Comparison of ENCODE assay signal across 17 cellular contexts in the genomic region with DNA sequence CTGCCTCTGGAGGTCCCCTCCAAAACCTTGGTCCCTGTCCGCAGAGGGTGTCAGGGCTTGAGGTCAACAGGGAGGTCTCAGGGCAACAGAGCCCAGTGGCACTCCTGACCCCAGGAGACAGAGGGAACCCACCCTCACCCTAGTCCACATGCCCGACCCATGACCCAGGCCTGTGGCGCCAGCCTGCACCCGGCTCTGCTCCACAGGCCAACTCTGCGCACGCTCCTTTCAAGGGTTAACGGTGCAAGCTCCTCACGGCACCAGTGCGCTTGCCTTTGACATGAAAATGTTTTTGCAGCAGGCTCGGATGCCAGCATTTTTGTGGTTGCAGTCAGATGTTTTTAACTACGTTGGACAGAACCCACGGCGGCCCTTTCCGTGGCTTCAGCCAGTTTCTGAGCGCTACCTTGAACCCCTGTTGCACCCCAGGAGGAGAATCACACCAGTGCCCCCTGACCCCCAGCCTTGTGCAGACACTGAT.
DNase-seq lines count a peak whose midpoint lies in the region; ATAC-seq and TF ChIP-seq lines count a peak whose summit lies in the region.
"Had no signal": no experiment of that assay in that cellular context is flagged by ENCODE, and none has a peak within 500 bp of the region (broad histone marks: within the 10 kb centered on the region; RNA-seq: fewer than 3 reads in every experiment).

No MANE protein-coding gene starts in this region.

- peaks cover 0 to 16% (median 0%) of the 10 kb centered on the region in 3 donors for H3K27me3 ChIP-seq in psoas muscle (ENCODE audit: insufficient read depth in 3 of 3, low read length in 2 of 3)
- H3K27me3 ChIP-seq: BLaER1 had no signal

- intact Hi-C loops in psoas muscle (cut with DNase I), result no loop called here

- H3K4me3 ChIP-seq in psoas muscle, result no peak overlapping the region
- H3K4me3 ChIP-seq: BLaER1, tibial artery had no signal

- TF ChIP-seq CTCF in AG09319 (IDR thresholded peaks at IDR 0.05; ENCODE audit: low read depth, low read length), result no peak
- TF ChIP-seq CTCF in psoas muscle (IDR thresholded peaks at IDR 0.05), result no peak

- ATAC-seq in psoas muscle, result no peak
- ATAC-seq in GM21576 (IDR thresholded peaks at IDR 0.05; ENCODE audit: unreplicated experiment), result no peak
- ATAC-seq in HG03520 (IDR thresholded peaks at IDR 0.05; ENCODE audit: unreplicated experiment), result no peak

- H3K4me1 ChIP-seq in psoas muscle, result no peaks in the 10 kb centered on the region

- peaks cover 8% of the 10 kb centered on the region for H3K9me3 ChIP-seq in psoas muscle

- peak; percentile 71 for DNase-seq in AG09319 (ENCODE audit: extremely low read depth, low read depth)
- DNase-seq in SW480 (ENCODE audit: low spot score), result peak; percentile 20
- peak; percentile 53 for DNase-seq in fibroblast of the conjunctiva (ENCODE audit: low read depth)
- peak; percentile 26 to 48 for DNase-seq in psoas muscle
- no peak for DNase-seq in germinal center (ENCODE audit: low spot score)
- DNase-seq in T-helper 1 cell, result no peak
- DNase-seq: activated CD4-positive, alpha-beta T cell treated with anti-CD3 and anti-CD28 coated beads, Interleukin-2, amount 50 U/mL, for 1 hour; activated effector memory CD4-positive, alpha-beta T cell treated with Interleukin-2 at 50 U/mL for 16 hours; KBM-7; mesendoderm; NCI-H1694; NCI-H69; RPMI8226; tibial artery had no signal

- 79 to 83% (median 82%) methylated on average over 15 of the region's 15 CpGs for WGBS in psoas muscle, 3 donors

- H3K36me3 ChIP-seq in psoas muscle (ENCODE audit: insufficient read depth in 1 of 2, low read depth in 1 of 2), result no peaks in the 10 kb centered on the region
- H3K36me3 ChIP-seq: tibial artery had no signal

- no peak overlapping the region for H3K27ac ChIP-seq in psoas muscle
- H3K27ac ChIP-seq: BLaER1, tibial artery had no signal

Comparison
In these comparisons a context has a peak if more than half of its experiments do, and no peak if none do; other contexts are left out.
1. DNase-seq: peak in AG09319 (single experiment), SW480 (single experiment), fibroblast of the conjunctiva (single experiment) and psoas muscle (2 of 2); none in germinal center (single experiment) and T-helper 1 cell (0 of 5).